In the genomic region with DNA sequence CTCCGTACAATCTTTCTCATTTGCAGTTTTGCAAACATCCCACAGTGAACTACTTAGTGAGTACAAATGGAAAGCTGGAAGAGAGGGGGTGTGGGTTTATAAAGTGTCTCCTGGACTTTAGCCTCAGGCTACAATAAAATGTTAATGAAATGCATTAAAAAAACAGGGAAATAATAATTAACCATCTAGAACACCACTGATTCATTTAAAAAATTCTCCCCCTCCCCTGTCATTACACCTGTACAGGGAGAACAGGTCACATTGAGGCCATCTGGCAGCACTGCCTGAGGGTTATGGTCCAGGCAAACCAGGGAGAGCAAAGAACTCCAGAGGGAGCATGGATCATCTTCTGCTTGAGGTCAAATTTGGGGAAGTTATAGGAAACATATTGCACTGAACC, we compare ENCODE assay signal across 23 cellular contexts.
"Had no signal": no experiment of that assay in that cellular context is flagged by ENCODE, and none has a peak within 500 bp of the region (broad histone marks: within the 10 kb centered on the region; RNA-seq: fewer than 3 reads in every experiment).

No MANE protein-coding gene starts in this region.

- H3K4me1 ChIP-seq: esophagus squamous epithelium, left ventricle myocardium inferior, lower lobe of right lung, psoas muscle, sigmoid colon, stomach, transverse colon had no signal

- H3K27ac ChIP-seq: esophagus squamous epithelium, left ventricle myocardium inferior, lower lobe of right lung, psoas muscle, sigmoid colon, skin epidermis, stomach, thoracic aorta, transverse colon had no signal

- H3K27me3 Mint-ChIP-seq: natural killer cell treated with Interleukin-12 subunit alpha and Interleukin-12 subunit beta and Interleukin-15 and Interleukin-18, amount 100 ng/mL, for 72 hours had no signal

- DNase-seq: central memory CD4-positive, alpha-beta T cell; cortex of kidney; dorsolateral prefrontal cortex; effector CD8-positive, alpha-beta T cell; esophagus squamous epithelium; foreskin fibroblast; head of caudate nucleus; hippocampal formation; kidney glomerular epithelial cell; left ventricle myocardium inferior; lower lobe of right lung; mesenchymal stem cell; midbrain; psoas muscle; sigmoid colon; stimulated activated CD4-positive, alpha-beta T cell treated with anti-CD3 and anti-CD28 coated beads, Interleukin-12 subunit alpha, Interleukin-12 subunit beta, amount 100 ng/mL, for 4 hours; stimulated activated naive CD4-positive, alpha-beta T cell; stomach; substantia nigra; transverse colon had no signal

- ATAC-seq: lower lobe of right lung; natural killer cell treated with Interleukin-12 subunit alpha and Interleukin-12 subunit beta and Interleukin-15 and Interleukin-18, amount 100 ng/mL, for 72 hours; psoas muscle had no signal

- H3K27me3 ChIP-seq: esophagus squamous epithelium, sigmoid colon, stomach, transverse colon had no signal

- H3K36me3 Mint-ChIP-seq: natural killer cell treated with Interleukin-12 subunit alpha and Interleukin-12 subunit beta and Interleukin-15 and Interleukin-18, amount 100 ng/mL, for 72 hours had no signal

- H3K4me3 Mint-ChIP-seq: natural killer cell treated with Interleukin-12 subunit alpha and Interleukin-12 subunit beta and Interleukin-15 and Interleukin-18, amount 100 ng/mL, for 72 hours had no signal

- H3K36me3 ChIP-seq: esophagus squamous epithelium, left ventricle myocardium inferior, lower lobe of right lung, sigmoid colon, stomach, thoracic aorta, transverse colon had no signal

- H3K27ac Mint-ChIP-seq: natural killer cell treated with Interleukin-12 subunit alpha and Interleukin-12 subunit beta and Interleukin-15 and Interleukin-18, amount 100 ng/mL, for 72 hours had no signal

- H3K4me3 ChIP-seq: dorsolateral prefrontal cortex, esophagus squamous epithelium, left ventricle myocardium inferior, lower lobe of right lung, psoas muscle, sigmoid colon, skin epidermis, stomach, thoracic aorta, transverse colon had no signal

- H3K9me3 ChIP-seq: esophagus squamous epithelium, left ventricle myocardium inferior, lower lobe of right lung, psoas muscle, sigmoid colon, stomach, thoracic aorta, transverse colon had no signal
